Comparison of ENCODE assay signal across 13 cellular contexts in genomic region chr12:60106207-60106606, GRCh38.
A peak's percentile ranks its signal among the peaks of the same experiment; 100 is the strongest.
DNase-seq lines count a peak whose midpoint lies in the region; TF ChIP-seq lines count a peak whose summit lies in the region.
"Had no signal": no experiment of that assay in that cellular context is flagged by ENCODE, and none has a peak within 500 bp of the region (broad histone marks: within the 10 kb centered on the region; RNA-seq: fewer than 3 reads in every experiment).

No MANE protein-coding gene starts in this region.

- H3K27me3 ChIP-seq in cardiac muscle cell (no peaks in the 10 kb centered on the region), left ventricle myocardium inferior (ENCODE audit: low read depth) (no peaks in the 10 kb centered on the region), fibroblast of lung (ENCODE audit: control insufficient read depth, insufficient read depth, low read length) (no peaks in the 10 kb centered on the region)
- H3K27me3 ChIP-seq: BLaER1, heart left ventricle, right atrium auricular region had no signal

- H3K27ac Mint-ChIP-seq in type B pancreatic cell (no peak overlapping the region), progenitor cell of endocrine pancreas (no peak overlapping the region)

- H3K9me3 Mint-ChIP-seq in type B pancreatic cell: no peaks in the 10 kb centered on the region
- H3K9me3 Mint-ChIP-seq in progenitor cell of endocrine pancreas (ENCODE audit: low read depth): no peaks in the 10 kb centered on the region

- H3K9me3 ChIP-seq in cardiac muscle cell (ENCODE audit: low read depth): no peaks in the 10 kb centered on the region
- no peaks in the 10 kb centered on the region for H3K9me3 ChIP-seq in left ventricle myocardium inferior (replicated peaks)
- no peaks in the 10 kb centered on the region for H3K9me3 ChIP-seq in fibroblast of lung (ENCODE audit: control insufficient read depth, insufficient read depth, low read depth, low read length)
- H3K9me3 ChIP-seq: BLaER1, heart left ventricle, right atrium auricular region had no signal

- no peak overlapping the region for H3K27ac ChIP-seq in cardiac muscle cell
- no peak overlapping the region for H3K27ac ChIP-seq in left ventricle myocardium inferior (replicated peaks)
- H3K27ac ChIP-seq in fibroblast of lung (ENCODE audit: insufficient read depth, low read length): no peak overlapping the region
- H3K27ac ChIP-seq: BLaER1, heart left ventricle, right atrium auricular region had no signal

- H3K9ac ChIP-seq in fibroblast of lung (ENCODE audit: insufficient read depth, low read length): no peak overlapping the region
- H3K9ac ChIP-seq: BLaER1 had no signal

- intact Hi-C loops in left ventricle myocardium inferior (cut with micrococcal nuclease): no loop called here

- H3K4me1 ChIP-seq in cardiac muscle cell (ENCODE audit: low read depth) (no peaks in the 10 kb centered on the region), left ventricle myocardium inferior (no peaks in the 10 kb centered on the region), fibroblast of lung (ENCODE audit: control insufficient read depth, extremely low read depth, insufficient read depth, low read length) (no peaks in the 10 kb centered on the region)
- H3K4me1 ChIP-seq: BLaER1, heart left ventricle, right atrium auricular region had no signal

- H3K36me3 ChIP-seq in cardiac muscle cell (no peaks in the 10 kb centered on the region), left ventricle myocardium inferior (no peaks in the 10 kb centered on the region), fibroblast of lung (ENCODE audit: control insufficient read depth, insufficient read depth, low read length) (no peaks in the 10 kb centered on the region)
- H3K36me3 ChIP-seq: BLaER1, heart left ventricle, right atrium auricular region had no signal

- H4K20me1 ChIP-seq in fibroblast of lung (ENCODE audit: control insufficient read depth, extremely low read depth, insufficient read depth, low read length): no peaks in the 10 kb centered on the region
- H4K20me1 ChIP-seq: BLaER1 had no signal

- no peak overlapping the region for H3K4me2 ChIP-seq in fibroblast of lung (ENCODE audit: extremely low read depth, insufficient read depth, low read length)
- H3K4me2 ChIP-seq: BLaER1 had no signal

- TF ChIP-seq CTCF in cardiac muscle cell (IDR thresholded peaks at IDR 0.05; ENCODE audit: low read depth, low read length) (peak; percentile 47), left ventricle myocardium inferior (IDR thresholded peaks at IDR 0.05; ENCODE audit: borderline replicate concordance) (no peak), fibroblast of lung (conservative IDR thresholded peaks at IDR 0.05 in 1 of 2, IDR thresholded peaks at IDR 0.05 in 1 of 2; ENCODE audit: low read depth in 1 of 2, low read length in 2 of 2) (peak in 1 of 2 donors; percentile 51), type B pancreatic cell (conservative IDR thresholded peaks at IDR 0.05) (peak; percentile 21), progenitor cell of endocrine pancreas (IDR thresholded peaks at IDR 0.05; ENCODE audit: unreplicated experiment) (no peak)

- H3K36me3 Mint-ChIP-seq in type B pancreatic cell (no peaks in the 10 kb centered on the region), progenitor cell of endocrine pancreas (ENCODE audit: insufficient read depth) (no peaks in the 10 kb centered on the region)

- H3K27me3 Mint-ChIP-seq in type B pancreatic cell (no peaks in the 10 kb centered on the region), progenitor cell of endocrine pancreas (no peaks in the 10 kb centered on the region)

- no peaks in the 10 kb centered on the region for H3K79me2 ChIP-seq in fibroblast of lung (ENCODE audit: control insufficient read depth, insufficient read depth, low read length)

- H3K4me1 Mint-ChIP-seq in type B pancreatic cell (ENCODE audit: unreplicated experiment) (no peaks in the 10 kb centered on the region), progenitor cell of endocrine pancreas (ENCODE audit: low read depth) (no peaks in the 10 kb centered on the region)

- no peak overlapping the region for H3K4me3 Mint-ChIP-seq in type B pancreatic cell
- H3K4me3 Mint-ChIP-seq in progenitor cell of endocrine pancreas (ENCODE audit: low read depth): no peak overlapping the region

- no peak overlapping the region for H2AFZ ChIP-seq in fibroblast of lung (ENCODE audit: low read length)

- H3K4me3 ChIP-seq in cardiac muscle cell: no peak overlapping the region
- no peak overlapping the region for H3K4me3 ChIP-seq in left ventricle myocardium inferior
- H3K4me3 ChIP-seq in fibroblast of lung (replicated peaks in 1 of 4; ENCODE audit: control extremely low read depth in 1 of 4, insufficient read depth in 1 of 4, low read depth in 3 of 4, low read length in 4 of 4): no peak overlapping the region
- H3K4me3 ChIP-seq: BLaER1, heart left ventricle, right atrium auricular region had no signal

- DNase-seq in cardiac muscle cell (ENCODE audit: low read depth in 1 of 2, low spot score in 1 of 2) (peak in 1 of 2 donors; percentile 53), left ventricle myocardium inferior (no peak), RPMI7951 (ENCODE audit: low read depth) (peak; percentile 1), fibroblast of lung (ENCODE audit: low read depth in 2 of 2) (peak; percentile 23 to 60), type B pancreatic cell (ENCODE audit: extremely low spot score, unreplicated experiment) (no peak), NCI-H226 (no peak), progenitor cell of endocrine pancreas (ENCODE audit: low spot score, unreplicated experiment) (no peak)
- no peak for DNase-seq in stimulated activated CD4-positive, alpha-beta T cell treated with anti-CD3 and anti-CD28 coated beads, Interleukin-4, amount 100 ng/mL, for 4 hours
- DNase-seq: H7, heart left ventricle, NCI-H1436 had no signal

Comparison
In these comparisons a context has a peak if more than half of its experiments do, and no peak if none do; other contexts are left out.
1. CTCF ChIP-seq: peak in cardiac muscle cell (single experiment) and type B pancreatic cell (single experiment); none in left ventricle myocardium inferior (single experiment) and progenitor cell of endocrine pancreas (single experiment).
2. DNase-seq: peak in RPMI7951 (single experiment) and fibroblast of lung (2 of 2); none in left ventricle myocardium inferior (single experiment), type B pancreatic cell (single experiment), NCI-H226 (single experiment), progenitor cell of endocrine pancreas (single experiment) and stimulated activated CD4-positive, alpha-beta T cell treated with anti-CD3 and anti-CD28 coated beads, Interleukin-4, amount 100 ng/mL, for 4 hours (0 of 2).